In the genomic region with DNA sequence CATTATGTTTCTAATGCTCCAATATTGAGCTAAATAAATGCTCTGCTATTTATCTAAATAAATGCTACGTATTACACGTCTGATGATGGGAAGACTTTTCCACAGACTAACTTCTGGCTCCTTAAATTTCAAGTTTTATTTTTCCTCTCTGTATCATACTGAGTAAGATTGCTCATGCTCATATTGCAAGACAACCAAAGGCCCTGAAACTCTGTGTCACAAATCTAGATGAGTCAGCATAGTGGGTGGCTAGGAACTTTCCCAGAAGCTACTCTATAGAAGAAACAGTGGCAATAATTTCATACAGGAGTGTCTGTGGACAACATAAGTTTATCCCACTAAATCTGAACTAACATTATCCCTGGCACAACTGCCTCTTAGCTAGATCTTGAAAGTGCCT, we compare ENCODE assay signal across 1 cellular context.
TF ChIP-seq lines count a peak whose summit lies in the region.

No MANE protein-coding gene starts in this region.

TF ChIP-seq in HepG2, 621 proteins besides CTCF, POLR2A, EP300 and RAD21:
- TF ChIP-seq, protein P1, sequence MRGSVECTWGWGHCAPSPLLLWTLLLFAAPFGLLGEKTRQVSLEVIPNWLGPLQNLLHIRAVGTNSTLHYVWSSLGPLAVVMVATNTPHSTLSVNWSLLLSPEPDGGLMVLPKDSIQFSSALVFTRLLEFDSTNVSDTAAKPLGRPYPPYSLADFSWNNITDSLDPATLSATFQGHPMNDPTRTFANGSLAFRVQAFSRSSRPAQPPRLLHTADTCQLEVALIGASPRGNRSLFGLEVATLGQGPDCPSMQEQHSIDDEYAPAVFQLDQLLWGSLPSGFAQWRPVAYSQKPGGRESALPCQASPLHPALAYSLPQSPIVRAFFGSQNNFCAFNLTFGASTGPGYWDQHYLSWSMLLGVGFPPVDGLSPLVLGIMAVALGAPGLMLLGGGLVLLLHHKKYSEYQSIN (CRISPR knock-in tag; IDR thresholded peaks at IDR 0.05; ENCODE audit: borderline replicate concordance), result no peak
- no peak for TF ChIP-seq PHB2 (IDR thresholded peaks at IDR 0.05; ENCODE audit: partially characterized antibody)
- no peak for TF ChIP-seq ZNF775 (CRISPR knock-in tag; IDR thresholded peaks at IDR 0.05; ENCODE audit: borderline replicate concordance)
- TF ChIP-seq MAFF (IDR thresholded peaks at IDR 0.05; ENCODE audit: low read depth, low read length), result peak; percentile 65
- TF ChIP-seq MAFK (conservative IDR thresholded peaks at IDR 0.05 in 1 of 2, IDR thresholded peaks at IDR 0.05 in 1 of 2; ENCODE audit: low read length in 2 of 2), result peak; percentile 66 to 82
- TF ChIP-seq NFIB (CRISPR knock-in tag; IDR thresholded peaks at IDR 0.05; ENCODE audit: borderline replicate concordance), result no peak
- no peak for TF ChIP-seq ELF4 (CRISPR knock-in tag; IDR thresholded peaks at IDR 0.05; ENCODE audit: borderline replicate concordance)
- TF ChIP-seq, protein P2, sequence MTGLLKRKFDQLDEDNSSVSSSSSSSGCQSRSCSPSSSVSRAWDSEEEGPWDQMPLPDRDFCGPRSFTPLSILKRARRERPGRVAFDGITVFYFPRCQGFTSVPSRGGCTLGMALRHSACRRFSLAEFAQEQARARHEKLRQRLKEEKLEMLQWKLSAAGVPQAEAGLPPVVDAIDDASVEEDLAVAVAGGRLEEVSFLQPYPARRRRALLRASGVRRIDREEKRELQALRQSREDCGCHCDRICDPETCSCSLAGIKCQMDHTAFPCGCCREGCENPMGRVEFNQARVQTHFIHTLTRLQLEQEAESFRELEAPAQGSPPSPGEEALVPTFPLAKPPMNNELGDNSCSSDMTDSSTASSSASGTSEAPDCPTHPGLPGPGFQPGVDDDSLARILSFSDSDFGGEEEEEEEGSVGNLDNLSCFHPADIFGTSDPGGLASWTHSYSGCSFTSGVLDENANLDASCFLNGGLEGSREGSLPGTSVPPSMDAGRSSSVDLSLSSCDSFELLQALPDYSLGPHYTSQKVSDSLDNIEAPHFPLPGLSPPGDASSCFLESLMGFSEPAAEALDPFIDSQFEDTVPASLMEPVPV (CRISPR knock-in tag; IDR thresholded peaks at IDR 0.05), result no peak
